Comparison of ENCODE assay signal across 20 cellular contexts in the genomic region with DNA sequence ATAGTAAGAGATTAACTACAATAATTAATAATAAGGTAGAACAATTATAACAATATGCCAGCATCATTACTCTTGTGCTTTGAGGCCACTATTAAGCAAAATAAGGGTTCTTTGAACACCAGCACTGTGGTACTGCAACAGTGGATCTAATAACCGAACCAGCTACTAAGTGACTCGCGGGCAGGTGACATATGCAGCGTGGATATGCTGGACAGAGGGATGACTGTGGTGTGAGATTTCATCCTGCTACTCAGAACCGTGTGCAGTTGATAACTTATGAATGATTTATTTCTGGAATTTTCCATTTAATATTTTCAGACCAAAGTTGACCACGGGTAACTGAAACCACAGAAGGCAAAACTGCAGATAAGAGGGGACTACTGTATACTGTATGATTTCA.
DNase-seq lines count a peak whose midpoint lies in the region; ATAC-seq, FAIRE-seq and TF ChIP-seq lines count a peak whose summit lies in the region.
"Had no signal": no experiment of that assay in that cellular context is flagged by ENCODE, and none has a peak within 500 bp of the region (broad histone marks: within the 10 kb centered on the region; RNA-seq: fewer than 3 reads in every experiment).

No MANE protein-coding gene starts in this region.

- H3K4me1 Mint-ChIP-seq in stimulated activated effector memory CD8-positive, alpha-beta T cell treated with anti-CD3 and anti-CD28 coated beads, Interleukin-12 subunit alpha, Interleukin-12 subunit beta, amount 100 ng/mL, for 72 hours = no peaks in the 10 kb centered on the region
- H3K4me1 Mint-ChIP-seq: CD8-positive, alpha-beta memory T cell; H9 had no signal

- no peak overlapping the region for H3K27ac Mint-ChIP-seq in stimulated activated effector memory CD8-positive, alpha-beta T cell treated with anti-CD3 and anti-CD28 coated beads, Interleukin-12 subunit alpha, Interleukin-12 subunit beta, amount 100 ng/mL, for 72 hours
- H3K27ac Mint-ChIP-seq: H9 had no signal

- peak; percentile 88 for FAIRE-seq in HTR-8/SVneo (lab: Jason Lieb, UNC)
- FAIRE-seq: GM19239 had no signal

- H3K4me3 Mint-ChIP-seq in stimulated activated effector memory CD8-positive, alpha-beta T cell treated with anti-CD3 and anti-CD28 coated beads, Interleukin-12 subunit alpha, Interleukin-12 subunit beta, amount 100 ng/mL, for 72 hours = no peak overlapping the region
- H3K4me3 Mint-ChIP-seq: CD8-positive, alpha-beta memory T cell; H9 had no signal

- no peaks in the 10 kb centered on the region for H3K36me3 Mint-ChIP-seq in stimulated activated effector memory CD8-positive, alpha-beta T cell treated with anti-CD3 and anti-CD28 coated beads, Interleukin-12 subunit alpha, Interleukin-12 subunit beta, amount 100 ng/mL, for 72 hours
- H3K36me3 Mint-ChIP-seq: CD8-positive, alpha-beta memory T cell had no signal

- peak; percentile 17 for DNase-seq in EH (ENCODE audit: low read depth)
- no peak for DNase-seq in HTR-8/SVneo (ENCODE audit: insufficient read length, low spot score)
- DNase-seq in glomerular visceral epithelial cell (ENCODE audit: extremely low spot score) = peak; percentile 43
- DNase-seq in stimulated activated effector memory CD8-positive, alpha-beta T cell treated with anti-CD3 and anti-CD28 coated beads, Interleukin-12 subunit alpha, Interleukin-12 subunit beta, amount 100 ng/mL, for 72 hours (ENCODE audit: low spot score in 2 of 2) = no peak
- DNase-seq in kidney glomerular epithelial cell (lab: John Stamatoyannopoulos, UW) = no peak
- DNase-seq in NCI-H446 (lab: John Stamatoyannopoulos, UW) = no peak
- DNase-seq: CD8-positive, alpha-beta memory T cell; DND-41; H9; KBM-7; NCI-H1048; NCI-H1436 treated with DMSO at 0.1 percent for 48 hours; NCI-H2029 treated with DMSO at 0.1 percent for 48 hours; NCI-H2171 treated with DMSO at 0.1 percent for 48 hours; NCI-H510A treated with DMSO at 0.1 percent for 48 hours; Right ventricle myocardium superior had no signal

- no peaks in the 10 kb centered on the region for H3K9me3 Mint-ChIP-seq in stimulated activated effector memory CD8-positive, alpha-beta T cell treated with anti-CD3 and anti-CD28 coated beads, Interleukin-12 subunit alpha, Interleukin-12 subunit beta, amount 100 ng/mL, for 72 hours

- ATAC-seq in SK-N-SH treated with all-trans-retinoic acid at 6 μM for 48 hours = peak; percentile 38; the same call in 1 of the 3 replicates
- no peak for ATAC-seq in stimulated activated effector memory CD8-positive, alpha-beta T cell treated with anti-CD3 and anti-CD28 coated beads, Interleukin-12 subunit alpha, Interleukin-12 subunit beta, amount 100 ng/mL, for 72 hours
- no peak for ATAC-seq in HG03025 (IDR thresholded peaks at IDR 0.05; ENCODE audit: low FRiP score, unreplicated experiment)
- ATAC-seq: Panc1 had no signal

TF ChIP-seq in SK-N-SH treated with all-trans-retinoic acid at 6 μM for 48 hours, 23 proteins besides CTCF, POLR2A, EP300 and RAD21:
- TF ChIP-seq, protein P1, sequence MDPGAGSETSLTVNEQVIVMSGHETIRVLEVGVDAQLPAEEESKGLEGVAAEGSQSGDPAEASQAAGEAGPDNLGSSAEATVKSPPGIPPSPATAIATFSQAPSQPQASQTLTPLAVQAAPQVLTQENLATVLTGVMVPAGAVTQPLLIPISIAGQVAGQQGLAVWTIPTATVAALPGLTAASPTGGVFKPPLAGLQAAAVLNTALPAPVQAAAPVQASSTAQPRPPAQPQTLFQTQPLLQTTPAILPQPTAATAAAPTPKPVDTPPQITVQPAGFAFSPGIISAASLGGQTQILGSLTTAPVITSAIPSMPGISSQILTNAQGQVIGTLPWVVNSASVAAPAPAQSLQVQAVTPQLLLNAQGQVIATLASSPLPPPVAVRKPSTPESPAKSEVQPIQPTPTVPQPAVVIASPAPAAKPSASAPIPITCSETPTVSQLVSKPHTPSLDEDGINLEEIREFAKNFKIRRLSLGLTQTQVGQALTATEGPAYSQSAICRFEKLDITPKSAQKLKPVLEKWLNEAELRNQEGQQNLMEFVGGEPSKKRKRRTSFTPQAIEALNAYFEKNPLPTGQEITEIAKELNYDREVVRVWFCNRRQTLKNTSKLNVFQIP (CRISPR knock-in tag; IDR thresholded peaks at IDR 0.05; ENCODE audit: borderline replicate concordance, low read depth) = no peak
- TF ChIP-seq TOX (CRISPR knock-in tag; IDR thresholded peaks at IDR 0.05; ENCODE audit: borderline replicate concordance) (no peak), BACH2 (CRISPR knock-in tag; IDR thresholded peaks at IDR 0.05; ENCODE audit: borderline replicate concordance) (no peak), PPARA (CRISPR knock-in tag; IDR thresholded peaks at IDR 0.05; ENCODE audit: borderline replicate concordance) (no peak), ZNF565 (CRISPR knock-in tag; conservative IDR thresholded peaks at IDR 0.05; ENCODE audit: low read depth) (no peak), PATZ1 (CRISPR knock-in tag; IDR thresholded peaks at IDR 0.05; ENCODE audit: borderline replicate concordance) (no peak)

Comparison
In these comparisons a context has a peak if more than half of its experiments do, and no peak if none do; other contexts are left out.
1. DNase-seq: peak in EH (single experiment) and glomerular visceral epithelial cell (single experiment); none in HTR-8/SVneo (single experiment), stimulated activated effector memory CD8-positive, alpha-beta T cell treated with anti-CD3 and anti-CD28 coated beads, Interleukin-12 subunit alpha, Interleukin-12 subunit beta, amount 100 ng/mL, for 72 hours (0 of 2), kidney glomerular epithelial cell (single experiment) and NCI-H446 (0 of 2).